In genomic region chr7:50742401-50742800, GRCh38 we compare ENCODE assay signal across 15 cellular contexts. TPM values are rescaled to one million over a fixed set of nuclear protein-coding genes. Genes with fewer than 3 reads are reported as not detected.
DNase-seq lines count a peak whose midpoint lies in the region; ATAC-seq and TF ChIP-seq lines count a peak whose summit lies in the region.
"Had no signal": no experiment of that assay in that cellular context is flagged by ENCODE, and none has a peak within 500 bp of the region (broad histone marks: within the 10 kb centered on the region; RNA-seq: fewer than 3 reads in every experiment).

No MANE protein-coding gene starts in this region.

- no peaks in the 10 kb centered on the region for H3K9me3 ChIP-seq in CD4-positive, alpha-beta T cell (ENCODE audit: control insufficient read depth, low read length)
- no peaks in the 10 kb centered on the region for H3K9me3 ChIP-seq in mucosa of descending colon

- TF ChIP-seq CTCF in CD4-positive, alpha-beta T cell (IDR thresholded peaks at IDR 0.05): no peak
- TF ChIP-seq CTCF in RWPE1 (conservative IDR thresholded peaks at IDR 0.05; ENCODE audit: low read depth): no peak
- no peak for TF ChIP-seq CTCF in foreskin keratinocyte (conservative IDR thresholded peaks at IDR 0.05)
- no peak for TF ChIP-seq CTCF in mucosa of descending colon (IDR thresholded peaks at IDR 0.05)

- POLR2A ChIA-PET in CD4-positive, alpha-beta T cell (lab: Charles Lee): no interaction called here
- POLR2A ChIA-PET in RWPE1 (lab: Yijun Ruan, JAX; ENCODE audit: low non-redundant PET): no interaction called here

- H3K27ac ChIP-seq in CD4-positive, alpha-beta T cell (ENCODE audit: low read depth, low read length): no peak overlapping the region
- no peak overlapping the region for H3K27ac ChIP-seq in RWPE1
- H3K27ac ChIP-seq in foreskin keratinocyte: no peak overlapping the region
- H3K27ac ChIP-seq: GM23248 had no signal

- no peak for DNase-seq in CD4-positive, alpha-beta T cell
- peak; percentile 25 for DNase-seq in RWPE1 (ENCODE audit: low spot score)
- no peak for DNase-seq in central memory CD8-positive, alpha-beta T cell (ENCODE audit: low spot score in 2 of 2)
- peak; percentile 21 to 61 for DNase-seq in foreskin keratinocyte
- no peak for DNase-seq in NCI-H524 treated with DMSO at 0.1 percent for 48 hours (lab: John Stamatoyannopoulos, UW)
- no peak for DNase-seq in SKM-1 (lab: John Stamatoyannopoulos, UW; ENCODE audit: unreplicated experiment)
- DNase-seq in mucosa of descending colon: no peak
- DNase-seq: CD8-positive, alpha-beta memory T cell; DMS53; GF-D8; GM23248; H7; IMR-90 had no signal

- H3K4me1 ChIP-seq in foreskin keratinocyte (no peaks in the 10 kb centered on the region), mucosa of descending colon (ENCODE audit: low read depth) (no peaks in the 10 kb centered on the region)

- no peaks in the 10 kb centered on the region for H3K9me3 Mint-ChIP-seq in CD4-positive, alpha-beta T cell
- no peaks in the 10 kb centered on the region for H3K9me3 Mint-ChIP-seq in central memory CD8-positive, alpha-beta T cell
- H3K9me3 Mint-ChIP-seq: CD8-positive, alpha-beta memory T cell had no signal

- peaks cover 23% of the 10 kb centered on the region for H3K4me1 Mint-ChIP-seq in CD4-positive, alpha-beta T cell (ENCODE audit: low read depth)
- peaks cover 19% of the 10 kb centered on the region for H3K4me1 Mint-ChIP-seq in central memory CD8-positive, alpha-beta T cell

- H3K27ac Mint-ChIP-seq in CD4-positive, alpha-beta T cell: peak overlapping the region; percentile 4
- peak overlapping the region; percentile 96 for H3K27ac Mint-ChIP-seq in central memory CD8-positive, alpha-beta T cell (ENCODE audit: low read depth)
- H3K27ac Mint-ChIP-seq: B cell, CD14-positive monocyte had no signal

- H3K27me3 Mint-ChIP-seq in CD4-positive, alpha-beta T cell: no peaks in the 10 kb centered on the region
- H3K27me3 Mint-ChIP-seq in central memory CD8-positive, alpha-beta T cell: peaks cover 11% of the 10 kb centered on the region

- H3K36me3 Mint-ChIP-seq in CD4-positive, alpha-beta T cell (ENCODE audit: low read depth): no peaks in the 10 kb centered on the region
- H3K36me3 Mint-ChIP-seq in central memory CD8-positive, alpha-beta T cell (ENCODE audit: insufficient read depth): peaks cover 2% of the 10 kb centered on the region
- H3K36me3 Mint-ChIP-seq: CD14-positive monocyte; CD8-positive, alpha-beta memory T cell had no signal

- CTCF ChIA-PET in CD4-positive, alpha-beta T cell (lab: Charles Lee): no interaction called here
- CTCF ChIA-PET in RWPE1 (lab: Yijun Ruan, JAX): interaction anchor here (0.5 kb wide), 1 partner anchor 265 kb away, joined by 3 read pairs; no protein-coding TSS in a partner anchor

- H3K4me3 Mint-ChIP-seq in CD4-positive, alpha-beta T cell: no peak overlapping the region
- H3K4me3 Mint-ChIP-seq in central memory CD8-positive, alpha-beta T cell: no peak overlapping the region
- H3K4me3 Mint-ChIP-seq: B cell; CD14-positive monocyte; CD8-positive, alpha-beta memory T cell had no signal

- ATAC-seq in CD4-positive, alpha-beta T cell (ENCODE audit: poor library complexity): no peak
- no peak for ATAC-seq in central memory CD8-positive, alpha-beta T cell (replicated peaks; ENCODE audit: extremely low read depth, poor library complexity, severe bottlenecking)
- ATAC-seq in foreskin keratinocyte: peak; percentile 39
- ATAC-seq in mucosa of descending colon: no peak

- no peaks in the 10 kb centered on the region for H3K27me3 ChIP-seq in CD4-positive, alpha-beta T cell (ENCODE audit: control insufficient read depth, insufficient read depth, low read length)
- H3K27me3 ChIP-seq in foreskin keratinocyte: no peaks in the 10 kb centered on the region

- H3K4me3 ChIP-seq in mucosa of descending colon: no peak overlapping the region
- H3K4me3 ChIP-seq: GM23248 had no signal

- H3K36me3 ChIP-seq in mucosa of descending colon (ENCODE audit: low read depth): no peaks in the 10 kb centered on the region

- intact Hi-C loops in CD4-positive, alpha-beta T cell (cut with DNase I, micrococcal nuclease): loop anchor here in 1 of 2 experiments (5.0 kb wide), 1 partner anchor 40 kb away; the partner anchor contains the start of gene GRB10
- intact Hi-C loops in mucosa of descending colon (cut with DNase I, micrococcal nuclease): no loop called here

RNA-seq across cellular contexts. Expression of gene GRB10, which starts 40.3 kb away (rescaled TPM):
- total RNA-seq in CD4-positive, alpha-beta T cell: 1 to 10 TPM; 5.9 to 8.4 TPM
- total RNA-seq in foreskin keratinocyte (13.4 and 22.6 TPM in 2 replicates), mucosa of descending colon (10 to 100 TPM in 2 of 3 donors, 1 to 10 TPM in 1; 9.4 to 56.8 (median 13.0) TPM)
- polyA plus RNA-seq in foreskin keratinocyte: 6.5 and 10.7 TPM in 2 replicates
- total RNA-seq: B cell had no signal

Comparison
In these comparisons a context has a peak if more than half of its experiments do, and no peak if none do; other contexts are left out.
1. DNase-seq: peak in RWPE1 (single experiment) and foreskin keratinocyte (2 of 2); none in CD4-positive, alpha-beta T cell (0 of 10), central memory CD8-positive, alpha-beta T cell (0 of 2), NCI-H524 treated with DMSO at 0.1 percent for 48 hours (single experiment), SKM-1 (single experiment) and mucosa of descending colon (0 of 3).